ENCODE assay signal across 2 cellular contexts in the genomic region with DNA sequence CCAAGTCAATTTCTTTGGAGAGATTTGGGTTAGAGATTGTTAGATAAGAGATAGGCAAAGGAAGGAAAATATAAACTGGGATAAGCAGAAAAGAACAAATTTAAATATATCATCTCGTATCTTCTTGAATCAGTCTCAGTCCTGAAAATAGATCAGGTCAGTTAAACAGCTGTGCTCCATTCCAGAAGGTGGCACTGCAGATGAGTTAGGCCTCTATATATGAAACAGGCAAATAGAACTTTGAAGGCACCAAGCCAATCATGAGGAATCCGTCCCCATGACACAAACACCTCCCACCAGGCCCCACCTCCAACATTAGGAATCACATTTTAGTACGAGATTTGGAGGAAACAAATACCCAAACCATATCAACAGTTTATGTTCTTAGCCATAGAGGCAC.
TF ChIP-seq lines count a peak whose summit lies in the region.

No MANE protein-coding gene starts in this region.

TF ChIP-seq in SK-N-SH, 30 proteins besides CTCF, POLR2A, EP300 and RAD21 (continued from another document):
- TF ChIP-seq, protein P1, sequence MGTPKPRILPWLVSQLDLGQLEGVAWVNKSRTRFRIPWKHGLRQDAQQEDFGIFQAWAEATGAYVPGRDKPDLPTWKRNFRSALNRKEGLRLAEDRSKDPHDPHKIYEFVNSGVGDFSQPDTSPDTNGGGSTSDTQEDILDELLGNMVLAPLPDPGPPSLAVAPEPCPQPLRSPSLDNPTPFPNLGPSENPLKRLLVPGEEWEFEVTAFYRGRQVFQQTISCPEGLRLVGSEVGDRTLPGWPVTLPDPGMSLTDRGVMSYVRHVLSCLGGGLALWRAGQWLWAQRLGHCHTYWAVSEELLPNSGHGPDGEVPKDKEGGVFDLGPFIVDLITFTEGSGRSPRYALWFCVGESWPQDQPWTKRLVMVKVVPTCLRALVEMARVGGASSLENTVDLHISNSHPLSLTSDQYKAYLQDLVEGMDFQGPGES (IDR thresholded peaks at IDR 0.05; ENCODE audit: low read depth, low read length): no peak
- TF ChIP-seq SMC3 (IDR thresholded peaks at IDR 0.05; ENCODE audit: low read depth, low read length): no peak
- no peak for TF ChIP-seq JUND (IDR thresholded peaks at IDR 0.05)
- no peak for TF ChIP-seq GATA2 (CRISPR knock-in tag; IDR thresholded peaks at IDR 0.05)
- no peak for TF ChIP-seq SIN3A (IDR thresholded peaks at IDR 0.05; ENCODE audit: borderline replicate concordance, low read depth, low read length)
- TF ChIP-seq RXRA (IDR thresholded peaks at IDR 0.05; ENCODE audit: borderline replicate concordance, low read depth): no peak
- TF ChIP-seq MXI1 (IDR thresholded peaks at IDR 0.05; ENCODE audit: low read depth, low read length): no peak
- no peak for TF ChIP-seq NFIC (IDR thresholded peaks at IDR 0.05; ENCODE audit: borderline replicate concordance)
- TF ChIP-seq FOSL2 (IDR thresholded peaks at IDR 0.05; ENCODE audit: borderline replicate concordance, low read depth): no peak
- no peak for TF ChIP-seq MEF2A (IDR thresholded peaks at IDR 0.05; ENCODE audit: borderline replicate concordance, low read depth)
- TF ChIP-seq EZH2phosphoT487 (IDR thresholded peaks at IDR 0.05; ENCODE audit: borderline replicate concordance, low read depth): no peak
- TF ChIP-seq TEAD4 (IDR thresholded peaks at IDR 0.05; ENCODE audit: borderline replicate concordance, insufficient read depth): no peak

TF ChIP-seq in SK-N-SH treated with all-trans-retinoic acid at 6 μM for 48 hours, 23 proteins besides CTCF, POLR2A, EP300 and RAD21 (continued from another document):
- TF ChIP-seq, protein P2, sequence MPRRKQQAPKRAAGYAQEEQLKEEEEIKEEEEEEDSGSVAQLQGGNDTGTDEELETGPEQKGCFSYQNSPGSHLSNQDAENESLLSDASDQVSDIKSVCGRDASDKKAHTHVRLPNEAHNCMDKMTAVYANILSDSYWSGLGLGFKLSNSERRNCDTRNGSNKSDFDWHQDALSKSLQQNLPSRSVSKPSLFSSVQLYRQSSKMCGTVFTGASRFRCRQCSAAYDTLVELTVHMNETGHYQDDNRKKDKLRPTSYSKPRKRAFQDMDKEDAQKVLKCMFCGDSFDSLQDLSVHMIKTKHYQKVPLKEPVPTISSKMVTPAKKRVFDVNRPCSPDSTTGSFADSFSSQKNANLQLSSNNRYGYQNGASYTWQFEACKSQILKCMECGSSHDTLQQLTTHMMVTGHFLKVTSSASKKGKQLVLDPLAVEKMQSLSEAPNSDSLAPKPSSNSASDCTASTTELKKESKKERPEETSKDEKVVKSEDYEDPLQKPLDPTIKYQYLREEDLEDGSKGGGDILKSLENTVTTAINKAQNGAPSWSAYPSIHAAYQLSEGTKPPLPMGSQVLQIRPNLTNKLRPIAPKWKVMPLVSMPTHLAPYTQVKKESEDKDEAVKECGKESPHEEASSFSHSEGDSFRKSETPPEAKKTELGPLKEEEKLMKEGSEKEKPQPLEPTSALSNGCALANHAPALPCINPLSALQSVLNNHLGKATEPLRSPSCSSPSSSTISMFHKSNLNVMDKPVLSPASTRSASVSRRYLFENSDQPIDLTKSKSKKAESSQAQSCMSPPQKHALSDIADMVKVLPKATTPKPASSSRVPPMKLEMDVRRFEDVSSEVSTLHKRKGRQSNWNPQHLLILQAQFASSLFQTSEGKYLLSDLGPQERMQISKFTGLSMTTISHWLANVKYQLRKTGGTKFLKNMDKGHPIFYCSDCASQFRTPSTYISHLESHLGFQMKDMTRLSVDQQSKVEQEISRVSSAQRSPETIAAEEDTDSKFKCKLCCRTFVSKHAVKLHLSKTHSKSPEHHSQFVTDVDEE (CRISPR knock-in tag; IDR thresholded peaks at IDR 0.05): no peak
- TF ChIP-seq, protein P3, sequence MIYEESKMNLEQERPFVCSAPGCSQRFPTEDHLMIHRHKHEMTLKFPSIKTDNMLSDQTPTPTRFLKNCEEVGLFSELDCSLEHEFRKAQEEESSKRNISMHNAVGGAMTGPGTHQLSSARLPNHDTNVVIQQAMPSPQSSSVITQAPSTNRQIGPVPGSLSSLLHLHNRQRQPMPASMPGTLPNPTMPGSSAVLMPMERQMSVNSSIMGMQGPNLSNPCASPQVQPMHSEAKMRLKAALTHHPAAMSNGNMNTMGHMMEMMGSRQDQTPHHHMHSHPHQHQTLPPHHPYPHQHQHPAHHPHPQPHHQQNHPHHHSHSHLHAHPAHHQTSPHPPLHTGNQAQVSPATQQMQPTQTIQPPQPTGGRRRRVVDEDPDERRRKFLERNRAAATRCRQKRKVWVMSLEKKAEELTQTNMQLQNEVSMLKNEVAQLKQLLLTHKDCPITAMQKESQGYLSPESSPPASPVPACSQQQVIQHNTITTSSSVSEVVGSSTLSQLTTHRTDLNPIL (CRISPR knock-in tag; IDR thresholded peaks at IDR 0.05; ENCODE audit: low read depth): no peak
- no peak for TF ChIP-seq BACH2 (CRISPR knock-in tag; IDR thresholded peaks at IDR 0.05; ENCODE audit: borderline replicate concordance)
- no peak for TF ChIP-seq ARNTL (CRISPR knock-in tag; IDR thresholded peaks at IDR 0.05; ENCODE audit: borderline replicate concordance, low read depth)
- TF ChIP-seq, protein P4, sequence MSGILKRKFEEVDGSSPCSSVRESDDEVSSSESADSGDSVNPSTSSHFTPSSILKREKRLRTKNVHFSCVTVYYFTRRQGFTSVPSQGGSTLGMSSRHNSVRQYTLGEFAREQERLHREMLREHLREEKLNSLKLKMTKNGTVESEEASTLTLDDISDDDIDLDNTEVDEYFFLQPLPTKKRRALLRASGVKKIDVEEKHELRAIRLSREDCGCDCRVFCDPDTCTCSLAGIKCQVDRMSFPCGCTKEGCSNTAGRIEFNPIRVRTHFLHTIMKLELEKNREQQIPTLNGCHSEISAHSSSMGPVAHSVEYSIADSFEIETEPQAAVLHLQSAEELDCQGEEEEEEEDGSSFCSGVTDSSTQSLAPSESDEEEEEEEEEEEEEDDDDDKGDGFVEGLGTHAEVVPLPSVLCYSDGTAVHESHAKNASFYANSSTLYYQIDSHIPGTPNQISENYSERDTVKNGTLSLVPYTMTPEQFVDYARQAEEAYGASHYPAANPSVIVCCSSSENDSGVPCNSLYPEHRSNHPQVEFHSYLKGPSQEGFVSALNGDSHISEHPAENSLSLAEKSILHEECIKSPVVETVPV (CRISPR knock-in tag; IDR thresholded peaks at IDR 0.05): no peak
- no peak for TF ChIP-seq SNAI2 (CRISPR knock-in tag; IDR thresholded peaks at IDR 0.05)
- no peak for TF ChIP-seq PPARA (CRISPR knock-in tag; IDR thresholded peaks at IDR 0.05; ENCODE audit: borderline replicate concordance)
- TF ChIP-seq TCF4 (CRISPR knock-in tag; IDR thresholded peaks at IDR 0.05; ENCODE audit: borderline replicate concordance): no peak
- no peak for TF ChIP-seq ISL1 (CRISPR knock-in tag; IDR thresholded peaks at IDR 0.05)
- no peak for TF ChIP-seq ZFP3 (CRISPR knock-in tag; IDR thresholded peaks at IDR 0.05)
- TF ChIP-seq ZNF8 (CRISPR knock-in tag; IDR thresholded peaks at IDR 0.05): no peak
- TF ChIP-seq CSDC2 (CRISPR knock-in tag; IDR thresholded peaks at IDR 0.05): no peak
- no peak for TF ChIP-seq ZNF565 (CRISPR knock-in tag; conservative IDR thresholded peaks at IDR 0.05; ENCODE audit: low read depth)
- TF ChIP-seq, protein P5, sequence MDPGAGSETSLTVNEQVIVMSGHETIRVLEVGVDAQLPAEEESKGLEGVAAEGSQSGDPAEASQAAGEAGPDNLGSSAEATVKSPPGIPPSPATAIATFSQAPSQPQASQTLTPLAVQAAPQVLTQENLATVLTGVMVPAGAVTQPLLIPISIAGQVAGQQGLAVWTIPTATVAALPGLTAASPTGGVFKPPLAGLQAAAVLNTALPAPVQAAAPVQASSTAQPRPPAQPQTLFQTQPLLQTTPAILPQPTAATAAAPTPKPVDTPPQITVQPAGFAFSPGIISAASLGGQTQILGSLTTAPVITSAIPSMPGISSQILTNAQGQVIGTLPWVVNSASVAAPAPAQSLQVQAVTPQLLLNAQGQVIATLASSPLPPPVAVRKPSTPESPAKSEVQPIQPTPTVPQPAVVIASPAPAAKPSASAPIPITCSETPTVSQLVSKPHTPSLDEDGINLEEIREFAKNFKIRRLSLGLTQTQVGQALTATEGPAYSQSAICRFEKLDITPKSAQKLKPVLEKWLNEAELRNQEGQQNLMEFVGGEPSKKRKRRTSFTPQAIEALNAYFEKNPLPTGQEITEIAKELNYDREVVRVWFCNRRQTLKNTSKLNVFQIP (CRISPR knock-in tag; IDR thresholded peaks at IDR 0.05; ENCODE audit: borderline replicate concordance, low read depth): no peak
- TF ChIP-seq OSR1 (CRISPR knock-in tag; IDR thresholded peaks at IDR 0.05): no peak
- no peak for TF ChIP-seq ESRRG (CRISPR knock-in tag; IDR thresholded peaks at IDR 0.05)
